Comparison of ENCODE assay signal across 8 cellular contexts in the genomic region with DNA sequence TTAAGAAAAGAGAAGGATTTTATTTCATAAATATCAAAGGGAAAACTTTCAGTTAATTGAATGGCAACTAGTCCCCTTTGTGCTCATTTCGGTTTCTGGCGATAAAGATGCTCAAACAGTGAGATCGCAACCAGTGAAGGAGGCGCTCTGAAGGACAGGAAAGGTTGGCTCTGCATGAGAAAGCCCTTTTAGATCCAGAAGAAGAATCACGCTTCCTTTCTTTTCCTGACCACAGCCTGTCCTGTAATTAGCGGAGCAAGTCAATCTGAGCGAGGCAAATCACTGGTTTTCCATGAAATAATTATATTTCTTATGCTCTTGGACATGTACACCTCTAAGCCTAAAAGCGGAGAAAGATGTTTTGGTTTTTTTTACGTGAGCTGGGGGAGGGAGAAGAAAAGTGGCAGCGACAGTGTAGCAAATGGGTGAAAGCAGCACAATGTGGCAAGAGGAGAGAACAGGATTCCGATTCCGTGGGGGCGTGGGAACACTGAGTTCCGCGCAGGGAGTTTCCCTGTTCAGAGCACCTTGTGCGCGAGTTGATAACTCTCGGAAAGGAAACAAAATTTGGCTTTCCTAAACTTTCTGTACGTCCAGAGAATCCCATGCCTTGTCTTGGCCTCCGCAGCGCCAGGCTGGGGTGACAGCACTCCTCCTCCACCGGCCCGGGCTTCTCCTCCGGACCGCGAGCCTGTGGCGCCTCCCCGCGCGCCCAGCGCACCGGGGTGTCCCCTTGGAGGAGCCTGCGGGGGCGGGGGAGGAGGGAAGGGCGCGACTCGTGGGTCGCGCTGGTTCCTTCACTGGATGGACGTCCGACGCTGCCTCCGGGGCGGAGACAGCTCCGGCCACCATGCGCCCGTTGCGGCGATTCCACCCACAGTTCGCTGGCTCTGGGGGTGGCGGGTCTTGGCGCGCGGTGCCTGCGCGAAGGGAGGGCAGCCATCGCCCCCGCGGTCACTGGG. TPM values are rescaled to one million over a fixed set of nuclear protein-coding genes. Genes with fewer than 3 reads are reported as not detected.
DNase-seq lines count a peak whose midpoint lies in the region; FAIRE-seq and TF ChIP-seq lines count a peak whose summit lies in the region.

No MANE protein-coding gene starts in this region.

- H3K9me3 ChIP-seq in ovary, result no peaks in the 10 kb centered on the region
- H3K9me3 ChIP-seq in SJCRH30 (replicated peaks), result no peaks in the 10 kb centered on the region

- H3K4me3 ChIP-seq in foreskin fibroblast (ENCODE audit: low read depth in 1 of 2, low read length in 2 of 2), result peak overlapping the region; percentile 13 to 22
- H3K4me3 ChIP-seq in ovary, result peak overlapping the region; percentile 26
- H3K4me3 ChIP-seq in SJCRH30, result no peak overlapping the region

- TF ChIP-seq EP300 in ovary (IDR thresholded peaks at IDR 0.05), result no peak

- H3K4me1 Mint-ChIP-seq in activated CD4-positive, alpha-beta memory T cell treated with anti-CD3 and anti-CD28 coated beads for 36 hours (ENCODE audit: low read depth), result peaks cover 13% of the 10 kb centered on the region

- H3K27ac Mint-ChIP-seq in activated CD4-positive, alpha-beta memory T cell treated with anti-CD3 and anti-CD28 coated beads for 36 hours, result no peak overlapping the region

- H3K27me3 Mint-ChIP-seq in activated CD4-positive, alpha-beta memory T cell treated with anti-CD3 and anti-CD28 coated beads for 36 hours, result peaks cover 60% of the 10 kb centered on the region

- no peaks in the 10 kb centered on the region for H3K36me3 Mint-ChIP-seq in activated CD4-positive, alpha-beta memory T cell treated with anti-CD3 and anti-CD28 coated beads for 36 hours

- FAIRE-seq in HTR-8/SVneo (lab: Jason Lieb, UNC), result no peak

- CTCF ChIA-PET in activated CD4-positive, alpha-beta memory T cell treated with anti-CD3 and anti-CD28 coated beads for 36 hours (lab: Charles Lee), result interaction anchor here (8.4 kb wide), 1 partner anchor 145 kb away, joined by 122 read pairs; a partner anchor contains a TSS

- H3K27ac ChIP-seq in ovary (no peak overlapping the region), SJCRH30 (no peak overlapping the region)

- no peaks in the 10 kb centered on the region for H3K27me3 ChIP-seq in ovary
- H3K27me3 ChIP-seq in SJCRH30, result 0 out of 2 replicates have a peak, but pooled peaks cover 9% of the 10 kb centered on the region

- DNase-seq in NCI-H146 (lab: John Stamatoyannopoulos, UW) (peak; percentile 53), NCI-H146 treated with DMSO at 0.1 percent for 48 hours (lab: John Stamatoyannopoulos, UW; ENCODE audit: unreplicated experiment) (no peak), foreskin fibroblast (peak in 1 of 2 donors; percentile 38), ovary (no peak), SJCRH30 (no peak), HTR-8/SVneo (ENCODE audit: insufficient read length, low spot score) (no peak), NCI-H345 (lab: John Stamatoyannopoulos, UW) (no peak)
- DNase-seq in activated CD4-positive, alpha-beta memory T cell treated with anti-CD3 and anti-CD28 coated beads for 36 hours, result peak; percentile 51

- H3K9me3 Mint-ChIP-seq in activated CD4-positive, alpha-beta memory T cell treated with anti-CD3 and anti-CD28 coated beads for 36 hours, result no peaks in the 10 kb centered on the region

- 1 to 2% (median 2%) methylated on average over 41 to 59 of the region's 59 CpGs for WGBS in ovary, 3 donors

- no peaks in the 10 kb centered on the region for H3K36me3 ChIP-seq in ovary
- no peaks in the 10 kb centered on the region for H3K36me3 ChIP-seq in SJCRH30

- POLR2A ChIA-PET in activated CD4-positive, alpha-beta memory T cell treated with anti-CD3 and anti-CD28 coated beads for 36 hours (lab: Charles Lee), result no interaction called here

- TF ChIP-seq CTCF in foreskin fibroblast (IDR thresholded peaks at IDR 0.05; ENCODE audit: low read depth, low read length), result no peak
- TF ChIP-seq CTCF in ovary (IDR thresholded peaks at IDR 0.05), result no peak

- H3K4me3 Mint-ChIP-seq in activated CD4-positive, alpha-beta memory T cell treated with anti-CD3 and anti-CD28 coated beads for 36 hours, result peak overlapping the region; percentile 61

- H3K4me1 ChIP-seq in ovary (ENCODE audit: insufficient read depth) (peaks cover 6% of the 10 kb centered on the region), SJCRH30 (no peaks in the 10 kb centered on the region)

- intact Hi-C loops in activated CD4-positive, alpha-beta memory T cell treated with anti-CD3 and anti-CD28 coated beads for 36 hours (cut with micrococcal nuclease), result loop anchor here (2.0 kb wide), 1 partner anchor 84 kb away; no protein-coding TSS in a partner anchor
- intact Hi-C loops in ovary (cut with DNase I), result no loop called here

- TF ChIP-seq POLR2A in ovary (IDR thresholded peaks at IDR 0.05), result no peak

RNA-seq across cellular contexts. Expression of a gene that starts 0.6 kb away (rescaled TPM):
- not detected for total RNA-seq in activated CD4-positive, alpha-beta memory T cell treated with anti-CD3 and anti-CD28 coated beads for 36 hours
- total RNA-seq in ovary, result under 1 TPM in 4 of 7 donors, not detected in 3; 0.08 to 0.46 (median 0.15) TPM
- polyA plus RNA-seq in ovary, result not detected
- total RNA-seq in SJCRH30 (2014; rRNA removed; shearing (Covaris generic)), result 0.10 TPM in 2 replicates

Comparison
In these comparisons a context has a peak if more than half of its experiments do, and no peak if none do; other contexts are left out.
1. DNase-seq: peak in NCI-H146 (single experiment) and activated CD4-positive, alpha-beta memory T cell treated with anti-CD3 and anti-CD28 coated beads for 36 hours (single experiment); none in NCI-H146 treated with DMSO at 0.1 percent for 48 hours (single experiment), ovary (0 of 5), SJCRH30 (0 of 2), HTR-8/SVneo (single experiment) and NCI-H345 (single experiment).